ENCODE assay signal across 8 cellular contexts in the genomic region with DNA sequence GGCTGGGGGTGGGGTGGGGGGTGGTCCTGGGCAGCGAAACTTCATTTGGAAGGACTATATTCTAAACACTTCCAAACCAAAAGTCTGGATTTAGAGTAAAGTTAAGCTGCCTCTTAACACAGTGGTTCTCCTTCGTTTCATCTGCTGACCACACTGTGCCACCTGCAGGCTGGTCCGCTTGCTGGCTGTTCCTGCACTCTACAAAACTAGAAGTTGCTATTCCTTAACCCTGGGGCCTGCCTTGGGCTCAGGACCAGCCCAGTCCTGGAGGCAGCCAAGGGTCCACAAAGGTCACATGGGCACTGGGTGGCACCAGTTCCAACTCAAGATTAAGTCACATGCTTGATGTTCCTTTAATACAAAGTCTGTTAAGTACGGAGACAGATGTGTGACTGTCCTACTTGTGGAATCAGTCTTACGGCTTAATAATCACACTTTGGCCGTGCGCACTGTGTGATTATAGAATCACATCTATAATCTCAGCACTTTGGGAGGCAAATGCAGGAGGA.
DNase-seq lines count a peak whose midpoint lies in the region; ATAC-seq and TF ChIP-seq lines count a peak whose summit lies in the region.

No MANE protein-coding gene starts in this region.

- no peak overlapping the region for H3K4me2 ChIP-seq in mammary epithelial cell (ENCODE audit: insufficient read depth, low read depth, low read length)

- H3K27me3 ChIP-seq in mammary epithelial cell (ENCODE audit: insufficient read depth, low read length), result no peaks in the 10 kb centered on the region
- no peaks in the 10 kb centered on the region for H3K27me3 ChIP-seq in testis

- ATAC-seq in left lobe of liver (peak; percentile 85), GM21529 (IDR thresholded peaks at IDR 0.05; ENCODE audit: unreplicated experiment) (no peak), GM18498 (IDR thresholded peaks at IDR 0.05; ENCODE audit: unreplicated experiment) (no peak)

- in situ Hi-C loops in mammary epithelial cell (cut with MboI; ENCODE audit: low sequenced_read_pairs in 2 of 2), result no loop called here

- H3K4me3 ChIP-seq in mammary epithelial cell (replicated peaks in 1 of 3; ENCODE audit: insufficient read depth in 1 of 3, low read depth in 2 of 3, low read length in 3 of 3), result no peak overlapping the region
- H3K4me3 ChIP-seq in testis, result no peak overlapping the region

- dilution Hi-C loops in mammary epithelial cell (cut with HindIII; ENCODE audit: low sequenced_read_pairs), result no loop called here

- TF ChIP-seq CTCF in mammary epithelial cell (conservative IDR thresholded peaks at IDR 0.05 in 1 of 2, IDR thresholded peaks at IDR 0.05 in 1 of 2; ENCODE audit: extremely low read depth in 1 of 2, insufficient read depth in 1 of 2, low read depth in 1 of 2, low read length in 2 of 2), result peak; percentile 4 to 33
- TF ChIP-seq CTCF in testis (IDR thresholded peaks at IDR 0.05), result peak in 2 of 3 experiments; percentile 22 to 50

- no peaks in the 10 kb centered on the region for H3K36me3 ChIP-seq in mammary epithelial cell (ENCODE audit: insufficient read depth, low read length)
- H3K36me3 ChIP-seq in testis (ENCODE audit: low read depth, missing control alignments), result no peaks in the 10 kb centered on the region

- no TSS peak for BruUV-seq in mammary epithelial cell (replicated peaks; lab: Mats Ljungman, UMichigan)

- no peak overlapping the region for H2AFZ ChIP-seq in mammary epithelial cell (ENCODE audit: low read depth, low read length)

- no peaks in the 10 kb centered on the region for H3K4me1 ChIP-seq in mammary epithelial cell (ENCODE audit: insufficient read depth, low read length)
- no peaks in the 10 kb centered on the region for H3K4me1 ChIP-seq in testis

- no peak for TF ChIP-seq POLR2A in testis (IDR thresholded peaks at IDR 0.05)

- CTCF ChIA-PET in mammary epithelial cell (lab: Charles Lee; ENCODE audit: low non-redundant PET), result interaction anchor here (0.6 to 0.7 kb wide), 2 partner anchors 327 to 418 kb away, joined by 3 read pairs; no protein-coding TSS in a partner anchor

- no peaks in the 10 kb centered on the region for H3K9me3 ChIP-seq in mammary epithelial cell (replicated peaks; ENCODE audit: insufficient read depth, low read length)
- H3K9me3 ChIP-seq in testis, result no peaks in the 10 kb centered on the region

- H4K20me1 ChIP-seq in mammary epithelial cell (ENCODE audit: insufficient read depth, low read length), result no peaks in the 10 kb centered on the region

- intact Hi-C loops in mammary epithelial cell (cut with micrococcal nuclease) (loop anchor here (1.0 kb wide), 1 partner anchor 315 kb away; no protein-coding TSS in a partner anchor), testis (cut with DNase I; ENCODE audit: low total_unique reads) (no loop called here)

- WGBS in mammary epithelial cell (ENCODE audit: low coverage, missing lambda C conversion rate), result 71% methylated on average over 6 of the region's 7 CpGs
- WGBS in testis, 2 donors, result 71 to 74% methylated on average over 7 of the region's 7 CpGs

- H3K27ac ChIP-seq in mammary epithelial cell (ENCODE audit: insufficient read depth, low read depth, low read length) (no peak overlapping the region), testis (peak overlapping the region in 1 of 2 donors; percentile 24)

- DNase-seq in SIG-M5 treated with dmso at 0.1 percent for 504 hours (lab: John Stamatoyannopoulos, UW; ENCODE audit: unreplicated experiment) (peak; percentile 4), SIG-M5 (lab: John Stamatoyannopoulos, UW) (no peak), NCI-H1105 treated with DMSO at 0.1 percent for 48 hours (lab: John Stamatoyannopoulos, UW) (peak; percentile 21), mammary epithelial cell (peak; percentile 2), left lobe of liver (ENCODE audit: low spot score) (no peak), testis (peak; percentile 75)

- no peak overlapping the region for H3K9ac ChIP-seq in mammary epithelial cell (ENCODE audit: insufficient read depth, low read length)

- no peaks in the 10 kb centered on the region for H3K79me2 ChIP-seq in mammary epithelial cell (ENCODE audit: insufficient read depth, low read length)

Comparison
In these comparisons a context has a peak if more than half of its experiments do, and no peak if none do; other contexts are left out.
1. DNase-seq: peak in SIG-M5 treated with dmso at 0.1 percent for 504 hours (single experiment), NCI-H1105 treated with DMSO at 0.1 percent for 48 hours (single experiment), mammary epithelial cell (single experiment) and testis (single experiment); none in SIG-M5 (single experiment) and left lobe of liver (single experiment).